Comparison of ENCODE assay signal across 12 cellular contexts in the genomic region with DNA sequence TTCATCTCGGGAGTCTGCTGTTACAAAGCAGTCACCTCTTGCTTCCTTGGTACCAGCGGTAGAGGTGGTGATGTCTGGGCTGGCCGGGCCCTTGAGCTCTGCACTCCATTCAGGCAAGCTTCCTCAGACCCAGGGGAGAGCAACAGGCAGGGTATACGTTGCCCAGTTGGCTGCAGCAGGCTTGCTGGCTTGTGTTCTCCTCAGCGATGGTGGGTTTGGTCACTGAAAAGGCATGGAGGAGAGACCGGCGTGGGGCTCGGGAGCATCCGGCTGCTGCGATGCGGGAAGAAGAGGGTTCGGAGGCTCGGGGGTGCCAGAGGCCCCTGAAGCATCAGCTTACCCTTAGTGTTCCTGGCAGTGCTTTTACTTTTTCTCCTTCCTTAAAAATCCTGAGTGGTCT. TPM values are rescaled to one million over a fixed set of nuclear protein-coding genes. Genes with fewer than 3 reads are reported as not detected.
DNase-seq lines count a peak whose midpoint lies in the region; TF ChIP-seq lines count a peak whose summit lies in the region.
"Had no signal": no experiment of that assay in that cellular context is flagged by ENCODE, and none has a peak within 500 bp of the region (broad histone marks: within the 10 kb centered on the region; RNA-seq: fewer than 3 reads in every experiment).

No MANE protein-coding gene starts in this region.

- no peaks in the 10 kb centered on the region for H3K9me3 Mint-ChIP-seq in mesothelial cell of epicardium
- H3K9me3 Mint-ChIP-seq: naive thymus-derived CD8-positive, alpha-beta T cell had no signal

- dilution Hi-C loops in mammary epithelial cell (cut with HindIII; ENCODE audit: low sequenced_read_pairs): no loop called here

- peaks cover 44% of the 10 kb centered on the region for H3K4me1 Mint-ChIP-seq in mesothelial cell of epicardium

- H3K4me3 Mint-ChIP-seq in mesothelial cell of epicardium: no peak overlapping the region
- H3K4me3 Mint-ChIP-seq: naive thymus-derived CD8-positive, alpha-beta T cell had no signal

- CTCF ChIA-PET in mammary epithelial cell (lab: Charles Lee; ENCODE audit: low non-redundant PET): no interaction called here

- peak overlapping the region; percentile 50 for H3K4me2 ChIP-seq in mammary epithelial cell (ENCODE audit: insufficient read depth, low read depth, low read length)

- H3K4me1 ChIP-seq in NT2/D1 (ENCODE audit: insufficient read depth, insufficient read length) (peaks cover 36% of the 10 kb centered on the region), mammary epithelial cell (ENCODE audit: insufficient read depth, low read length) (peaks cover 97% of the 10 kb centered on the region)

- peak overlapping the region; percentile 84 for H3K27ac Mint-ChIP-seq in mesothelial cell of epicardium

- intact Hi-C loops in mammary epithelial cell (cut with micrococcal nuclease): no loop called here

- peaks cover 8% of the 10 kb centered on the region for H3K36me3 Mint-ChIP-seq in mesothelial cell of epicardium

- H3K36me3 ChIP-seq in NT2/D1 (ENCODE audit: insufficient read depth, insufficient read length, low read length) (peaks cover 80% of the 10 kb centered on the region), mammary epithelial cell (ENCODE audit: insufficient read depth, low read length) (peaks cover 12% of the 10 kb centered on the region), H7 (replicated peaks; ENCODE audit: control insufficient read depth, insufficient read depth, low read length) (peaks cover 7% of the 10 kb centered on the region)

- peaks cover 48% of the 10 kb centered on the region for H3K79me2 ChIP-seq in mammary epithelial cell (ENCODE audit: insufficient read depth, low read length)

- 13% methylated on average over 10 of the region's 13 CpGs for WGBS in mammary epithelial cell (ENCODE audit: low coverage, missing lambda C conversion rate)

- H3K27me3 ChIP-seq in NT2/D1 (ENCODE audit: insufficient read depth, insufficient read length) (no peaks in the 10 kb centered on the region), mammary epithelial cell (ENCODE audit: insufficient read depth, low read length) (no peaks in the 10 kb centered on the region), H7 (ENCODE audit: control insufficient read depth, insufficient read depth, low read length) (no peaks in the 10 kb centered on the region)

- peak overlapping the region; percentile 90 for H3K27ac ChIP-seq in mammary epithelial cell (ENCODE audit: insufficient read depth, low read depth, low read length)

- H2AFZ ChIP-seq in mammary epithelial cell (ENCODE audit: low read depth, low read length): no peak overlapping the region

- in situ Hi-C loops in mammary epithelial cell (cut with MboI; ENCODE audit: low sequenced_read_pairs in 2 of 2): no loop called here

- no peak for DNase-seq in NT2/D1 (ENCODE audit: low read depth, low spot score)
- DNase-seq in mammary epithelial cell: no peak
- DNase-seq in mesothelial cell of epicardium (ENCODE audit: low spot score in 2 of 2, unreplicated experiment in 2 of 2): no peak
- DNase-seq in superior temporal gyrus (ENCODE audit: extremely low spot score): peak; percentile 41
- DNase-seq in mesenteric fat pad (ENCODE audit: low spot score): no peak
- no peak for DNase-seq in H7
- DNase-seq in COR-L47 (lab: John Stamatoyannopoulos, UW): no peak
- no peak for DNase-seq in EL
- DNase-seq: naive thymus-derived CD8-positive, alpha-beta T cell; stimulated activated CD4-positive, alpha-beta T cell treated with anti-CD3 and anti-CD28 coated beads, Interleukin-1b, Interleukin-23, amount 100 ng/mL, for 48 hours; stimulated activated naive CD4-positive, alpha-beta T cell had no signal

- no peaks in the 10 kb centered on the region for H4K20me1 ChIP-seq in mammary epithelial cell (ENCODE audit: insufficient read depth, low read length)

- no TSS peak for BruUV-seq in mammary epithelial cell (replicated peaks; lab: Mats Ljungman, UMichigan)

- H3K4me3 ChIP-seq in NT2/D1 (ENCODE audit: insufficient read length, low read depth) (no peak overlapping the region), mammary epithelial cell (replicated peaks in 1 of 3; ENCODE audit: insufficient read depth in 1 of 3, low read depth in 2 of 3, low read length in 3 of 3) (no peak overlapping the region), H7 (ENCODE audit: insufficient read depth, low read depth, low read length) (no peak overlapping the region)

- no peaks in the 10 kb centered on the region for H3K27me3 Mint-ChIP-seq in mesothelial cell of epicardium (ENCODE audit: low read depth)
- H3K27me3 Mint-ChIP-seq: naive thymus-derived CD8-positive, alpha-beta T cell had no signal

- H3K9ac ChIP-seq in NT2/D1 (ENCODE audit: insufficient read length, low read depth): peak overlapping the region; percentile 69
- H3K9ac ChIP-seq in mammary epithelial cell (ENCODE audit: insufficient read depth, low read length): peak overlapping the region; percentile 48

- no peak for TF ChIP-seq CTCF in mammary epithelial cell (conservative IDR thresholded peaks at IDR 0.05 in 1 of 2, IDR thresholded peaks at IDR 0.05 in 1 of 2; ENCODE audit: extremely low read depth in 1 of 2, insufficient read depth in 1 of 2, low read depth in 1 of 2, low read length in 2 of 2)
- no peak for TF ChIP-seq CTCF in mesothelial cell of epicardium (IDR thresholded peaks at IDR 0.05; ENCODE audit: unreplicated experiment)

- H3K9me3 ChIP-seq in NT2/D1 (ENCODE audit: insufficient read depth, low read length) (no peaks in the 10 kb centered on the region), mammary epithelial cell (replicated peaks; ENCODE audit: insufficient read depth, low read length) (no peaks in the 10 kb centered on the region)

RNA-seq across cellular contexts. Expression of a gene that starts 25.8 kb away (rescaled TPM):
- total RNA-seq in mammary epithelial cell (100 to 1,000 TPM in 1 of 2 donors, 10 to 100 TPM in 1; 49.0 to 105 TPM), mesothelial cell of epicardium (96.0 to 109 TPM (median 106 TPM) in 3 replicates), mesenteric fat pad (86.0 TPM)
- 85.8 TPM for polyA plus RNA-seq in mammary epithelial cell
- 78.9 TPM for polyA minus RNA-seq in mammary epithelial cell
- total RNA-seq in H7 (2014; rRNA removed; shearing (Covaris generic)): 52.9 and 61.3 TPM in 2 replicates

RNA-seq across cellular contexts. Expression of a gene that starts 26.0 kb away (rescaled TPM):
- total RNA-seq in mammary epithelial cell (10 to 100 TPM; 25.3 to 34.8 TPM), mesothelial cell of epicardium (56.9 to 63.3 TPM (median 62.6 TPM) in 3 replicates), mesenteric fat pad (12.7 TPM)
- polyA plus RNA-seq in mammary epithelial cell: 14.5 TPM
- polyA minus RNA-seq in mammary epithelial cell: 27.2 TPM
- 36.3 and 40.0 TPM in 2 replicates for total RNA-seq in H7 (2014; rRNA removed; shearing (Covaris generic))

RNA-seq across cellular contexts. Expression of a gene that starts 28.3 kb away (rescaled TPM):
- 1,000 to 10,000 TPM; 2,525 to 2,618 TPM for total RNA-seq in mammary epithelial cell
- 1,059 TPM for polyA plus RNA-seq in mammary epithelial cell
- 2,510 TPM for polyA minus RNA-seq in mammary epithelial cell
- total RNA-seq in mesothelial cell of epicardium: 112 to 117 TPM (median 116 TPM) in 3 replicates
- total RNA-seq in mesenteric fat pad: 13.9 TPM
- total RNA-seq in H7 (2014; rRNA removed; shearing (Covaris generic)): 0.28 and 0.70 TPM in 2 replicates

RNA-seq across cellular contexts. Expression of a gene that starts 59.7 kb away (rescaled TPM):
- total RNA-seq in mammary epithelial cell: not detected
- 0.03 TPM for polyA plus RNA-seq in mammary epithelial cell
- not detected for polyA minus RNA-seq in mammary epithelial cell
- total RNA-seq in mesothelial cell of epicardium: 0.95 to 1.7 TPM (median 1.5 TPM) in 3 replicates
- total RNA-seq in mesenteric fat pad: 0.42 TPM
- 0.11 TPM in 1 of 2 replicates, not detected in the other for total RNA-seq in H7 (2014; rRNA removed; shearing (Covaris generic))
- total RNA-seq: H4 had no signal

Comparison
In these comparisons a context has a peak if more than half of its experiments do, and no peak if none do; other contexts are left out.
1. RNA of a gene that starts 28.3 kb away (total RNA-seq): 2,525 to 2,618 TPM in mammary epithelial cell; 112 to 117 TPM in mesothelial cell of epicardium, 13.9 TPM in mesenteric fat pad (single experiment) and 0.28 to 0.70 TPM in H7; every median in the first group is over 10 times any median in the second.